ENCODE assay signal across 23 cellular contexts in the genomic region with DNA sequence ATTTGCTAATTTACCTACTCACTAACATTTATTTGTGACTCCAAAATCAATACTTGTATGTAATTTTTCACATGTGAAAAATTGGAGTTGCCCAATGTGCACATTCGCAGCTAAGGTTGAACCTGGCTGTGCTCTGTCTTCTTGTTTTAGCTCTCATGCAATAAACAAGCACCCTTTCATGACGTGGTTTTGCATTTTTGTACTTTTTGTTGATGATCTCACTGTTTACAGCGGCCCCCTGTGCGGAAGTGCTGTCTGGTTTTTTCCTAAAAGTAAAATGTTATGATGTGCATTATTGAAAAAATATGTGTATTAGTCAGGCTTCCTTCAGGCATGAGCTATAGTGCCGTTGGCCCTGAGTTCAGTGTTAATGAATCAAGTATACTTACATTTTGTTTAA. TPM values are rescaled to one million over a fixed set of nuclear protein-coding genes. Genes with fewer than 3 reads are reported as not detected.
DNase-seq lines count a peak whose midpoint lies in the region; ATAC-seq and TF ChIP-seq lines count a peak whose summit lies in the region.
"Had no signal": no experiment of that assay in that cellular context is flagged by ENCODE, and none has a peak within 500 bp of the region (broad histone marks: within the 10 kb centered on the region; RNA-seq: fewer than 3 reads in every experiment).

No MANE protein-coding gene starts in this region.

- H3K56ac ChIP-seq in mesendoderm (ENCODE audit: low read length), result no peak overlapping the region

- WGBS in mesendoderm (ENCODE audit: extremely low coverage, insufficient coverage, low lambda C conversion rate), result no CpG with 5 or more reads among the region's 5 CpGs

- DNase-seq in GM04504 (ENCODE audit: low read depth) (peak; percentile 61), astrocyte of the cerebellum (ENCODE audit: low read depth) (peak; percentile 54), fibroblast of the aortic adventitia (ENCODE audit: low read depth) (peak; percentile 25), NK-92 (lab: John Stamatoyannopoulos, UW; ENCODE audit: unreplicated experiment) (no peak), mesendoderm (no peak), ACHN (no peak)
- DNase-seq: activated CD4-positive, alpha-beta T cell treated with anti-CD3 and anti-CD28 coated beads, Interleukin-2, amount 50 U/mL, for 48 hours; activated naive CD4-positive, alpha-beta T cell treated with anti-CD3 and anti-CD28 coated beads for 36 hours; activated T-cell treated with anti-CD3 and anti-CD28 coated beads for 4 hours; natural killer cell; NCI-H1105 treated with DMSO at 0.1 percent for 48 hours; OCI-M1; posterior cingulate gyrus; SHP77 treated with DMSO at 0.1 percent for 48 hours; small intestine; stimulated activated CD4-positive, alpha-beta T cell treated with anti-CD3 and anti-CD28 coated beads, Interleukin-4, amount 100 ng/mL, for 4 hours; T-helper 2 cell had no signal

- no peak overlapping the region for H2BK120ac ChIP-seq in mesendoderm (ENCODE audit: low read depth, low read length)

- no peaks in the 10 kb centered on the region for H3K27me3 ChIP-seq in mesendoderm (ENCODE audit: insufficient read depth, low read length, poor library complexity)
- H3K27me3 ChIP-seq: hepatocyte, vagina had no signal

- H3K4me3 ChIP-seq in astrocyte of the cerebellum (ENCODE audit: low read depth, low read length) (no peak overlapping the region), fibroblast of the aortic adventitia (ENCODE audit: low read depth, low read length) (no peak overlapping the region), mesendoderm (ENCODE audit: low read length) (no peak overlapping the region)
- H3K4me3 ChIP-seq: HAP-1, hepatocyte, vagina had no signal

- H3K18ac ChIP-seq in mesendoderm (ENCODE audit: low read length), result no peak overlapping the region

- in situ Hi-C loops in astrocyte of the cerebellum (cut with HindIII; ENCODE audit: low sequenced_read_pairs) (no loop called here), ACHN (cut with HindIII; ENCODE audit: low pct_ligation_motif_present, low pct_unique_long_range_greater_than_20kb, low sequenced_read_pairs) (no loop called here)

- no peak overlapping the region for H2BK5ac ChIP-seq in mesendoderm (ENCODE audit: low read length)

- no peak overlapping the region for H3K4me2 ChIP-seq in mesendoderm (ENCODE audit: low read length)
- H3K4me2 ChIP-seq: hepatocyte, KMS-11 had no signal

- no peaks in the 10 kb centered on the region for H3K79me2 ChIP-seq in mesendoderm (ENCODE audit: control insufficient read depth, insufficient read depth, low read length)

- no peaks in the 10 kb centered on the region for H3K79me1 ChIP-seq in mesendoderm (ENCODE audit: low read length)

- H3K9ac ChIP-seq in mesendoderm (ENCODE audit: low read length), result no peak overlapping the region
- H3K9ac ChIP-seq: KMS-11 had no signal

- H2AK5ac ChIP-seq in mesendoderm (ENCODE audit: low read length), result no peak overlapping the region

- no peaks in the 10 kb centered on the region for H3K4me1 ChIP-seq in mesendoderm (ENCODE audit: control insufficient read depth, low read depth, low read length)
- H3K4me1 ChIP-seq: vagina had no signal

- H3K4ac ChIP-seq in mesendoderm (ENCODE audit: low read depth, low read length), result no peak overlapping the region

- ATAC-seq in GM19397 (IDR thresholded peaks at IDR 0.05; ENCODE audit: unreplicated experiment), result no peak
- ATAC-seq: esophagus mucosa, natural killer cell had no signal

- H3K23ac ChIP-seq in mesendoderm (ENCODE audit: low read length), result no peak overlapping the region

- TF ChIP-seq CTCF in astrocyte of the cerebellum (IDR thresholded peaks at IDR 0.05; ENCODE audit: low read depth, low read length, missing control alignments), result no peak
- TF ChIP-seq CTCF in fibroblast of the aortic adventitia (IDR thresholded peaks at IDR 0.05; ENCODE audit: insufficient read depth, low read length), result no peak

- H2BK15ac ChIP-seq in mesendoderm (replicated peaks; ENCODE audit: low read depth), result no peak overlapping the region

- H4K5ac ChIP-seq in mesendoderm (ENCODE audit: low read length), result no peak overlapping the region

- no peaks in the 10 kb centered on the region for H3K36me3 ChIP-seq in mesendoderm (ENCODE audit: control insufficient read depth, insufficient read depth, low read length)
- H3K36me3 ChIP-seq: HAP-1, vagina had no signal

- no peak overlapping the region for H3K27ac ChIP-seq in mesendoderm (ENCODE audit: low read depth, low read length)
- H3K27ac ChIP-seq: hepatocyte, KMS-11, vagina had no signal

- no peak overlapping the region for H4K8ac ChIP-seq in mesendoderm (ENCODE audit: low read depth, low read length)

RNA-seq across cellular contexts. Expression of gene DGKH, which starts 18.1 kb away (rescaled TPM):
- total RNA-seq in fibroblast of the aortic adventitia (ENCODE audit: low replicate concordance), result 17.1 and 26.3 TPM in 2 replicates
- polyA plus RNA-seq in mesendoderm (2013, experiment 1 of 2), result 2.3 TPM
- 2.2 TPM for polyA plus RNA-seq in mesendoderm (2013, experiment 2 of 2)

Comparison
In these comparisons a context has a peak if more than half of its experiments do, and no peak if none do; other contexts are left out.
1. DNase-seq: peak in GM04504 (single experiment), astrocyte of the cerebellum (single experiment) and fibroblast of the aortic adventitia (single experiment); none in NK-92 (single experiment), mesendoderm (single experiment) and ACHN (single experiment).